ENCODE assay signal across 15 cellular contexts in genomic region chr2:149613712-149614111, GRCh38. TPM values are rescaled to one million over a fixed set of nuclear protein-coding genes. Genes with fewer than 3 reads are reported as not detected.
DNase-seq lines count a peak whose midpoint lies in the region; ATAC-seq and TF ChIP-seq lines count a peak whose summit lies in the region.
"Had no signal": no experiment of that assay in that cellular context is flagged by ENCODE, and none has a peak within 500 bp of the region (broad histone marks: within the 10 kb centered on the region; RNA-seq: fewer than 3 reads in every experiment).

No MANE protein-coding gene starts in this region.

- no peaks in the 10 kb centered on the region for H3K4me1 ChIP-seq in CD8-positive, alpha-beta T cell (ENCODE audit: insufficient read depth, low read length)
- peaks cover 20% of the 10 kb centered on the region for H3K4me1 ChIP-seq in Caco-2

- CTCF ChIA-PET in CD8-positive, alpha-beta T cell (lab: Charles Lee) = no interaction called here
- CTCF ChIA-PET in Caco-2 (lab: Charles Lee) = no interaction called here

- H3K9me3 ChIP-seq in CD8-positive, alpha-beta T cell (ENCODE audit: low read length) = no peaks in the 10 kb centered on the region
- no peaks in the 10 kb centered on the region for H3K9me3 ChIP-seq in Caco-2

- H3K4me3 ChIP-seq in AG09309 (ENCODE audit: control insufficient read depth, low read depth, low read length) (no peak overlapping the region), Caco-2 (ENCODE audit: low read depth, low read length) (no peak overlapping the region)
- no peak overlapping the region for H3K4me3 ChIP-seq in CD8-positive, alpha-beta T cell (ENCODE audit: low read depth, low read length)
- H3K4me3 ChIP-seq: SK-N-MC had no signal

- H3K9me3 Mint-ChIP-seq in CD8-positive, alpha-beta T cell = no peaks in the 10 kb centered on the region
- no peaks in the 10 kb centered on the region for H3K9me3 Mint-ChIP-seq in Caco-2 (ENCODE audit: unreplicated experiment)

- H3K4me1 Mint-ChIP-seq in CD8-positive, alpha-beta T cell (ENCODE audit: low read depth) = no peaks in the 10 kb centered on the region
- H3K4me1 Mint-ChIP-seq in Caco-2 (ENCODE audit: low read depth, unreplicated experiment) = peaks cover 22% of the 10 kb centered on the region

- peaks cover 15% of the 10 kb centered on the region for H3K27me3 Mint-ChIP-seq in CD8-positive, alpha-beta T cell (ENCODE audit: low read depth)
- no peaks in the 10 kb centered on the region for H3K27me3 Mint-ChIP-seq in Caco-2 (ENCODE audit: insufficient read depth, unreplicated experiment)

- H3K4me3 Mint-ChIP-seq in CD8-positive, alpha-beta T cell = no peak overlapping the region
- H3K4me3 Mint-ChIP-seq in Caco-2 (ENCODE audit: unreplicated experiment) = no peak overlapping the region

- BruUV-seq in Caco-2 (replicated peaks; lab: Mats Ljungman, UMichigan) = no TSS peak

- no peak for ATAC-seq in CD8-positive, alpha-beta T cell

- intact Hi-C loops in CD8-positive, alpha-beta T cell (cut with DNase I, micrococcal nuclease) = no loop called here
- intact Hi-C loops in Caco-2 (cut with micrococcal nuclease; ENCODE audit: unreplicated experiment) = loop anchor here (5.0 kb wide), 2 partner anchors 39 to 104 kb away; no protein-coding TSS in a partner anchor

- POLR2A ChIA-PET in CD8-positive, alpha-beta T cell (lab: Charles Lee) = no interaction called here
- POLR2A ChIA-PET in Caco-2 (lab: Charles Lee) = no interaction called here

- no peak for TF ChIP-seq CTCF in AG09309 (IDR thresholded peaks at IDR 0.05; ENCODE audit: control insufficient read depth, insufficient read depth, low read depth, low read length, missing control alignments)
- no peak for TF ChIP-seq CTCF in CD8-positive, alpha-beta T cell (IDR thresholded peaks at IDR 0.05)
- TF ChIP-seq CTCF in Caco-2 (IDR thresholded peaks at IDR 0.05; ENCODE audit: insufficient read depth in 1 of 2, low read depth in 1 of 2, low read length in 1 of 2, severe bottlenecking in 1 of 2, unreplicated experiment in 1 of 2) = no peak

- no peak overlapping the region for H3K27ac Mint-ChIP-seq in CD8-positive, alpha-beta T cell
- no peak overlapping the region for H3K27ac Mint-ChIP-seq in Caco-2 (ENCODE audit: unreplicated experiment)

- no peaks in the 10 kb centered on the region for H3K36me3 Mint-ChIP-seq in CD8-positive, alpha-beta T cell
- no peaks in the 10 kb centered on the region for H3K36me3 Mint-ChIP-seq in Caco-2 (ENCODE audit: insufficient read depth, unreplicated experiment)

- no peaks in the 10 kb centered on the region for H3K27me3 ChIP-seq in CD8-positive, alpha-beta T cell (ENCODE audit: insufficient read depth, low read length)
- no peaks in the 10 kb centered on the region for H3K27me3 ChIP-seq in Caco-2 (replicated peaks; ENCODE audit: control insufficient read depth, insufficient read depth, low read length)

- DNase-seq in AG09309 (ENCODE audit: low read depth) = peak; percentile 71
- DNase-seq in HCEC 1CT = peak; percentile 9
- DNase-seq in dedifferentiated amniotic fluid mesenchymal stem cell (ENCODE audit: extremely low spot score) = peak; percentile 46
- peak; percentile 81 for DNase-seq in iris pigment epithelial cell (ENCODE audit: low read depth)
- no peak for DNase-seq in cerebellar nuclear complex (lab: John Stamatoyannopoulos, UW)
- DNase-seq in NCI-H187 (lab: John Stamatoyannopoulos, UW) = no peak
- DNase-seq in CD8-positive, alpha-beta T cell = no peak
- no peak for DNase-seq in Caco-2
- DNase-seq: COR-L47, GOT3, Kasumi-1, NCI-H1930, NCI-H2171 had no signal

- no peaks in the 10 kb centered on the region for H3K36me3 ChIP-seq in CD8-positive, alpha-beta T cell (ENCODE audit: insufficient read depth, low read length)
- no peaks in the 10 kb centered on the region for H3K36me3 ChIP-seq in Caco-2 (ENCODE audit: control insufficient read depth, insufficient read depth, low read length)

- H3K27ac ChIP-seq in CD8-positive, alpha-beta T cell (ENCODE audit: low read depth, low read length) = no peak overlapping the region
- H3K27ac ChIP-seq: C4-2B, SK-N-MC had no signal

RNA-seq across cellular contexts. Expression of gene MMADHC, which starts 26.1 kb away (rescaled TPM):
- 10 to 100 TPM; 74.1 to 84.7 TPM for total RNA-seq in CD8-positive, alpha-beta T cell
- total RNA-seq in Caco-2 (2022) = 125 and 132 TPM in 2 replicates

Comparison
In these comparisons a context has a peak if more than half of its experiments do, and no peak if none do; other contexts are left out.
1. DNase-seq: peak in AG09309 (single experiment), HCEC 1CT (single experiment), dedifferentiated amniotic fluid mesenchymal stem cell (single experiment) and iris pigment epithelial cell (single experiment); none in cerebellar nuclear complex (0 of 2), NCI-H187 (0 of 2), CD8-positive, alpha-beta T cell (0 of 7) and Caco-2 (0 of 2).